In genomic region chr3:184337981-184338380, GRCh38 we compare ENCODE assay signal across 1 cellular context.
TF ChIP-seq lines count a peak whose summit lies in the region.

No MANE protein-coding gene starts in this region.

TF ChIP-seq in HepG2, 621 proteins besides CTCF, POLR2A, EP300 and RAD21 (continued from another document):
- TF ChIP-seq CEBPZ (IDR thresholded peaks at IDR 0.05; ENCODE audit: low read length) (no peak), E2F5 (CRISPR knock-in tag; conservative IDR thresholded peaks at IDR 0.05) (no peak), ZNF709 (CRISPR knock-in tag; IDR thresholded peaks at IDR 0.05) (no peak)
